ENCODE assay signal across 16 cellular contexts in genomic region chr13:104648291-104648690, GRCh38.
DNase-seq lines count a peak whose midpoint lies in the region; ATAC-seq and TF ChIP-seq lines count a peak whose summit lies in the region.
"Had no signal": no experiment of that assay in that cellular context is flagged by ENCODE, and none has a peak within 500 bp of the region (broad histone marks: within the 10 kb centered on the region; RNA-seq: fewer than 3 reads in every experiment).

No MANE protein-coding gene starts in this region.

- H3K4me3 ChIP-seq in epithelial cell of esophagus (ENCODE audit: low read length), result no peak overlapping the region

- DNase-seq in NCI-H1105 treated with DMSO at 0.1 percent for 48 hours (lab: John Stamatoyannopoulos, UW) (peak; percentile 24), NCI-H1105 (lab: John Stamatoyannopoulos, UW) (no peak), NCI-H2171 treated with DMSO at 0.1 percent for 48 hours (lab: John Stamatoyannopoulos, UW) (peak; percentile 53), epithelial cell of esophagus (ENCODE audit: low read depth) (peak; percentile 27), occipital lobe (lab: John Stamatoyannopoulos, UW) (peak; percentile 15), AG08396 (ENCODE audit: low spot score) (no peak), NCI-H2029 treated with DMSO at 0.1 percent for 48 hours (lab: John Stamatoyannopoulos, UW) (no peak)
- DNase-seq: CD4-positive, alpha-beta memory T cell; DND-41; GDM1; GOT3; NCI-H1417 treated with DMSO at 0.1 percent for 48 hours; NCI-H2081; NCI-H82; PC-3 had no signal

- TF ChIP-seq CTCF in epithelial cell of esophagus (IDR thresholded peaks at IDR 0.05; ENCODE audit: insufficient read depth, low read depth, low read length, missing control alignments), result no peak

- no peak for ATAC-seq in GM21786 (IDR thresholded peaks at IDR 0.05; ENCODE audit: unreplicated experiment)
- ATAC-seq: PC-3 had no signal

Comparison
In these comparisons a context has a peak if more than half of its experiments do, and no peak if none do; other contexts are left out.
1. DNase-seq: peak in NCI-H1105 treated with DMSO at 0.1 percent for 48 hours (single experiment), NCI-H2171 treated with DMSO at 0.1 percent for 48 hours (single experiment), epithelial cell of esophagus (single experiment) and occipital lobe (single experiment); none in NCI-H1105 (single experiment), AG08396 (single experiment) and NCI-H2029 treated with DMSO at 0.1 percent for 48 hours (single experiment).